ENCODE assay signal across 1 cellular context in the genomic region with DNA sequence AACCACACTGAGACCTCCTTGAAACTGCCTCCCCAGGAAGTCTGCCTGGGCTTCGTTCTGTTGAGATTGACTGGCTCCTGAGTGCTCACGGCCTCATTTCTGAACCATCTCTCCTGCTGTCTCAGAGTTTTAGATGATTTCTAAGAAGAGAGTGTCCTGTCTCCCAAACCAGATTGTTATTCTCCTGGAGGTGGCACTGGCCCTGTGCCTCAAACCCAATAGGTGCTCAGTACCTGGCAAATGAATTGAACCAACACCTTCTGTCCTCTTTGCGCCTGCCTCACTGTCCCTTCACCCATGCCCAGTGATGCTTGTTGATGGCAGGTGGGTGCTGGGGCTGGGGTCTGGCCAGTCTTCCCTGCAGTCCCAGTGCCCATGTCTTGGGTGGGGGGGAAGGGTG.
TF ChIP-seq lines count a peak whose summit lies in the region.

No MANE protein-coding gene starts in this region.

TF ChIP-seq in IMR-90, 13 proteins besides CTCF, POLR2A, EP300 and RAD21:
- TF ChIP-seq, protein P1, sequence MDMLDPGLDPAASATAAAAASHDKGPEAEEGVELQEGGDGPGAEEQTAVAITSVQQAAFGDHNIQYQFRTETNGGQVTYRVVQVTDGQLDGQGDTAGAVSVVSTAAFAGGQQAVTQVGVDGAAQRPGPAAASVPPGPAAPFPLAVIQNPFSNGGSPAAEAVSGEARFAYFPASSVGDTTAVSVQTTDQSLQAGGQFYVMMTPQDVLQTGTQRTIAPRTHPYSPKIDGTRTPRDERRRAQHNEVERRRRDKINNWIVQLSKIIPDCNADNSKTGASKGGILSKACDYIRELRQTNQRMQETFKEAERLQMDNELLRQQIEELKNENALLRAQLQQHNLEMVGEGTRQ (IDR thresholded peaks at IDR 0.05; ENCODE audit: low read depth, low read length) = no peak
- TF ChIP-seq MAZ (IDR thresholded peaks at IDR 0.05; ENCODE audit: borderline replicate concordance, low read depth, low read length) = no peak
- TF ChIP-seq NFE2L2 (IDR thresholded peaks at IDR 0.05; ENCODE audit: low read depth, low read length) = no peak
- no peak for TF ChIP-seq SMC3 (IDR thresholded peaks at IDR 0.05; ENCODE audit: low read depth, low read length)
- TF ChIP-seq CEBPB (IDR thresholded peaks at IDR 0.05; ENCODE audit: low read depth, low read length) = no peak
- no peak for TF ChIP-seq BHLHE40 (IDR thresholded peaks at IDR 0.05; ENCODE audit: low read depth, low read length)
- TF ChIP-seq FOS (IDR thresholded peaks at IDR 0.05; ENCODE audit: low read depth, low read length) = no peak
- TF ChIP-seq MAFK (IDR thresholded peaks at IDR 0.05; ENCODE audit: low read depth, low read length) = no peak
- TF ChIP-seq, protein P2, sequence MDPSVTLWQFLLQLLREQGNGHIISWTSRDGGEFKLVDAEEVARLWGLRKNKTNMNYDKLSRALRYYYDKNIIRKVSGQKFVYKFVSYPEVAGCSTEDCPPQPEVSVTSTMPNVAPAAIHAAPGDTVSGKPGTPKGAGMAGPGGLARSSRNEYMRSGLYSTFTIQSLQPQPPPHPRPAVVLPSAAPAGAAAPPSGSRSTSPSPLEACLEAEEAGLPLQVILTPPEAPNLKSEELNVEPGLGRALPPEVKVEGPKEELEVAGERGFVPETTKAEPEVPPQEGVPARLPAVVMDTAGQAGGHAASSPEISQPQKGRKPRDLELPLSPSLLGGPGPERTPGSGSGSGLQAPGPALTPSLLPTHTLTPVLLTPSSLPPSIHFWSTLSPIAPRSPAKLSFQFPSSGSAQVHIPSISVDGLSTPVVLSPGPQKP (IDR thresholded peaks at IDR 0.05; ENCODE audit: borderline replicate concordance, low read depth, low read length) = no peak
- TF ChIP-seq MXI1 (IDR thresholded peaks at IDR 0.05; ENCODE audit: borderline replicate concordance, low read depth, low read length) = no peak
- TF ChIP-seq RCOR1 (IDR thresholded peaks at IDR 0.05; ENCODE audit: insufficient replicate concordance, low read length) = no peak
- TF ChIP-seq RFX5 (IDR thresholded peaks at IDR 0.05; ENCODE audit: low read depth, low read length) = no peak
- no peak for TF ChIP-seq CHD1 (IDR thresholded peaks at IDR 0.05; ENCODE audit: low read depth, low read length)
